In the genomic region with DNA sequence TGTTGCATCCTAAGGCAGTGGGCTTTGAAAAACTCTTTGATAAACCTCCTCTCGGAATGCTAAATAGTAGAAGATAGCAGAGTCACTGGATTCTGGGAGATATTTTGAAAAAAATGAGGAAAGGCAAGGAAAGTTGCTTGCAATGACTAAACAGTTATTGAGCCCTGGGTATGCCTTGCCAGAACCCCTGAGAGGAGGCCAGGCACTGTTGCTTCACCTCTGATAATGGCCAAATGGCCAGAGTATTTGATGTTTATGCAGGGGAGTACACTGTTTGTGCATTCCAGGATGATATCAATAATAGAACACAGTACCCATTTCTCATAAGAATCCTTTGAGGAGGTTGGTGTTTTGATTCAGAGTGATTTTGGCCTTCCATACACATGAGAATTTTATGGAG, we compare ENCODE assay signal across 28 cellular contexts.
"Had no signal": no experiment of that assay in that cellular context is flagged by ENCODE, and none has a peak within 500 bp of the region (broad histone marks: within the 10 kb centered on the region; RNA-seq: fewer than 3 reads in every experiment).

No MANE protein-coding gene starts in this region.

- H3K27me3 ChIP-seq: adrenal gland, ascending aorta, cardiac muscle cell, colonic mucosa, esophagus squamous epithelium, gastroesophageal sphincter had no signal

- ATAC-seq: activated CD4-positive, alpha-beta T cell treated with anti-CD3 and anti-CD28 coated beads for 36 hours; activated CD8-positive, alpha-beta memory T cell treated with anti-CD3 and anti-CD28 coated beads, Interleukin-2, amount 10 ng/mL, durations not matched to agents 7 days and 5 days; activated CD8-positive, alpha-beta T cell treated with anti-CD3 and anti-CD28 coated beads, Interleukin-2, amount 10 ng/mL, durations not matched to agents 7 days and 5 days; activated naive CD8-positive, alpha-beta T cell treated with anti-CD3 and anti-CD28 coated beads, Interleukin-2, amount 50 U/mL, for 24 hours; gastroesophageal sphincter; heart right ventricle had no signal

- H3K9me3 ChIP-seq: adrenal gland, ascending aorta, breast epithelium, colonic mucosa, esophagus squamous epithelium, gastroesophageal sphincter had no signal

- H3K27ac ChIP-seq: adrenal gland, ascending aorta, breast epithelium, cardiac muscle cell, colonic mucosa, epithelial cell of prostate, esophagus squamous epithelium, gastroesophageal sphincter, heart right ventricle had no signal

- H3K36me3 ChIP-seq: adrenal gland, ascending aorta, breast epithelium, cardiac muscle cell, colonic mucosa, esophagus squamous epithelium, gastroesophageal sphincter, heart right ventricle had no signal

- H3K4me1 ChIP-seq: adrenal gland, ascending aorta, breast epithelium, colonic mucosa, esophagus squamous epithelium, gastroesophageal sphincter, heart right ventricle had no signal

- H3K4me3 ChIP-seq: adrenal gland, ascending aorta, breast epithelium, cardiac muscle cell, colonic mucosa, esophagus squamous epithelium, gastroesophageal sphincter, heart right ventricle had no signal

- DNase-seq: activated CD4-positive, alpha-beta memory T cell treated with anti-CD3 and anti-CD28 coated beads for 36 hours; activated CD4-positive, alpha-beta T cell treated with anti-CD3 and anti-CD28 coated beads for 36 hours; activated CD4-positive, alpha-beta T cell treated with anti-CD3 and anti-CD28 coated beads, Interleukin-2, amount 10 ng/mL, durations not matched to agents 24 days and 14 days; activated CD4-positive, CD25-positive, alpha-beta regulatory T cell; activated CD4-positive, CD25-positive, alpha-beta regulatory T cell treated with anti-CD3 and anti-CD28 coated beads, Interleukin-2, amount 50 U/mL, for 72 hours; activated CD8-positive, alpha-beta memory T cell treated with anti-CD3 and anti-CD28 coated beads, Interleukin-2, amount 10 ng/mL, durations not matched to agents 7 days and 5 days; activated CD8-positive, alpha-beta memory T cell treated with anti-CD3 and anti-CD28 coated beads, Interleukin-2, amount 50 U/mL, for 4 hours; activated CD8-positive, alpha-beta T cell treated with anti-CD3 and anti-CD28 coated beads, Interleukin-2, amount 10 ng/mL, durations not matched to agents 7 days and 5 days; activated effector memory CD4-positive, alpha-beta T cell treated with anti-CD3 and anti-CD28 coated beads, Interleukin-2, amount 50 U/mL, for 16 hours; activated naive CD4-positive, alpha-beta T cell treated with anti-CD3 and anti-CD28 coated beads for 36 hours; activated naive CD8-positive, alpha-beta T cell treated with anti-CD3 and anti-CD28 coated beads for 36 hours; activated naive CD8-positive, alpha-beta T cell treated with anti-CD3 and anti-CD28 coated beads, Interleukin-2, amount 50 U/mL, for 24 hours; activated T-cell treated with anti-CD3 and anti-CD28 coated beads, Interleukin-2, amount 50 U/mL, for 1 hour; activated T-cell treated with anti-CD3 and anti-CD28 coated beads, Interleukin-2, amount 50 U/mL, for 48 hours; adrenal gland; central memory CD4-positive, alpha-beta T cell; cerebellar nuclear complex; colonic mucosa; effector CD8-positive, alpha-beta T cell; esophagus squamous epithelium; foreskin melanocyte; heart right ventricle; T-helper 2 cell had no signal
